Comparison of ENCODE assay signal across 11 cellular contexts in genomic region chr6:44966449-44967091, GRCh38.
DNase-seq lines count a peak whose midpoint lies in the region; ATAC-seq, FAIRE-seq and TF ChIP-seq lines count a peak whose summit lies in the region.
"Had no signal": no experiment of that assay in that cellular context is flagged by ENCODE, and none has a peak within 500 bp of the region (broad histone marks: within the 10 kb centered on the region; RNA-seq: fewer than 3 reads in every experiment).

No MANE protein-coding gene starts in this region.

- no peak for TF ChIP-seq CTCF in foreskin fibroblast (IDR thresholded peaks at IDR 0.05; ENCODE audit: low read depth, low read length)

- FAIRE-seq in GM12892 (lab: Jason Lieb, UNC), result no peak

- peak; percentile 64 for DNase-seq in A172 (ENCODE audit: low spot score)
- peak; percentile 11 for DNase-seq in H4 (ENCODE audit: low spot score)
- DNase-seq in foreskin fibroblast, result peak; percentile 69 to 78
- no peak for DNase-seq in DMS153 treated with DMSO at 0.1 percent for 48 hours (lab: John Stamatoyannopoulos, UW; ENCODE audit: unreplicated experiment)
- no peak for DNase-seq in GM12892 (ENCODE audit: insufficient read length)
- no peak for DNase-seq in stimulated activated CD4-positive, alpha-beta T cell treated with anti-CD3 and anti-CD28 coated beads, Interleukin-12 subunit alpha, Interleukin-12 subunit beta, amount 100 ng/mL, for 4 hours
- DNase-seq: CD8-positive, alpha-beta memory T cell; H7; NCI-H524 treated with DMSO at 0.1 percent for 48 hours had no signal

- no peak overlapping the region for H3K4me3 ChIP-seq in foreskin fibroblast (ENCODE audit: low read depth in 1 of 2, low read length in 2 of 2)

- peak; percentile 94 for ATAC-seq in SK-N-SH treated with all-trans-retinoic acid at 6 μM for 48 hours
- no peak for ATAC-seq in GM18873 (IDR thresholded peaks at IDR 0.05; ENCODE audit: low FRiP score, unreplicated experiment)

- no peak for TF ChIP-seq POLR2A in GM12892 (IDR thresholded peaks at IDR 0.05; ENCODE audit: low read depth, low read length)

TF ChIP-seq in SK-N-SH treated with all-trans-retinoic acid at 6 μM for 48 hours, 23 proteins besides CTCF, POLR2A, EP300 and RAD21:
- 0 out of 2 replicates have a peak, but pooled peaks have one; percentile 54 for TF ChIP-seq CREB5 (CRISPR knock-in tag; IDR thresholded peaks at IDR 0.05; ENCODE audit: low read depth)
- TF ChIP-seq ISL1 (CRISPR knock-in tag; IDR thresholded peaks at IDR 0.05), result peak; percentile 77
- no peak for TF ChIP-seq ESRRG (CRISPR knock-in tag; IDR thresholded peaks at IDR 0.05)
- TF ChIP-seq TOX (CRISPR knock-in tag; IDR thresholded peaks at IDR 0.05; ENCODE audit: borderline replicate concordance), result 0 out of 2 replicates have a peak, but pooled peaks have one; percentile 16
- TF ChIP-seq ARNTL (CRISPR knock-in tag; IDR thresholded peaks at IDR 0.05; ENCODE audit: borderline replicate concordance, low read depth), result no peak
- TF ChIP-seq PATZ1 (CRISPR knock-in tag; IDR thresholded peaks at IDR 0.05; ENCODE audit: borderline replicate concordance), result peak; percentile 48; the same call in 1 of the 2 replicates
- TF ChIP-seq ZC3H10 (CRISPR knock-in tag; IDR thresholded peaks at IDR 0.05), result no peak

Comparison
In these comparisons a context has a peak if more than half of its experiments do, and no peak if none do; other contexts are left out.
1. DNase-seq: peak in A172 (single experiment), H4 (single experiment) and foreskin fibroblast (2 of 2); none in DMS153 treated with DMSO at 0.1 percent for 48 hours (single experiment), GM12892 (single experiment) and stimulated activated CD4-positive, alpha-beta T cell treated with anti-CD3 and anti-CD28 coated beads, Interleukin-12 subunit alpha, Interleukin-12 subunit beta, amount 100 ng/mL, for 4 hours (single experiment).